Comparison of ENCODE assay signal across 17 cellular contexts in the genomic region with DNA sequence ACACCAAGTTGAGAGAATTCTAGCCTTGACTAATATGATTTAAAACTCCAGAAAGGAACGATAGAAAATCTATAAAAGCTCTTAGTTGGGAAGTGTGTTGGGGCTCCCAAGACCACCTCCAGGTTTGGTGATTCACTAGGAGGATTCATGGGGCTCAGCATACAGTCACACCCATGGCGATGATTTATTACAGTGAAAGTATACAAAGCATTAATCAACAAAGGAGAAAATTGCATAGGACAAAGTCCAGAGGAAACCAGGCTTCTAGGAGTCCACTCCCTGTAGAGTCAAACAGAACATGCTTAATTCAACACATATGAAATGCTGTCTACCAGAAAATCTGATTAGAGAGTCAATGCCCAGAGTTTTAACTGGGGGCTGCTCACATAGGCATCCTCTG. TPM values are rescaled to one million over a fixed set of nuclear protein-coding genes. Genes with fewer than 3 reads are reported as not detected.
A peak's percentile ranks its signal among the peaks of the same experiment; 100 is the strongest.
DNase-seq lines count a peak whose midpoint lies in the region.
"Had no signal": no experiment of that assay in that cellular context is flagged by ENCODE, and none has a peak within 500 bp of the region (broad histone marks: within the 10 kb centered on the region; RNA-seq: fewer than 3 reads in every experiment).

No MANE protein-coding gene starts in this region.

- DNase-seq in LoVo (ENCODE audit: low spot score): peak; percentile 6
- DNase-seq in NCI-H69 (lab: John Stamatoyannopoulos, UW): peak; percentile 76
- DNase-seq in A172 (ENCODE audit: low spot score): no peak
- no peak for DNase-seq in effector CD4-positive, alpha-beta T cell
- DNase-seq in stimulated activated naive CD4-positive, alpha-beta T cell (lab: John Stamatoyannopoulos, UW): no peak
- no peak for DNase-seq in NCI-H1048 (lab: John Stamatoyannopoulos, UW)
- DNase-seq: CD8-positive, alpha-beta T cell; DND-41; Kasumi-1; NCI-H1105; NCI-H1694 treated with DMSO at 0.1 percent for 48 hours; NCI-H510A; OCI-M1; Right ventricle myocardium superior had no signal

- H3K27me3 ChIP-seq in duodenal mucosa (ENCODE audit: control insufficient read depth in 1 of 2, insufficient read depth in 2 of 2, low read length in 2 of 2) (no peaks in the 10 kb centered on the region), rectal smooth muscle tissue (ENCODE audit: control insufficient read depth, insufficient read depth, low read length) (no peaks in the 10 kb centered on the region)
- H3K27me3 ChIP-seq: BLaER1 treated with 17β-estradiol and CSF1 and Interleukin-3, amounts not matched to agents 10 nM and 100 nM had no signal

- H3K4me1 ChIP-seq in duodenal mucosa (ENCODE audit: control insufficient read depth in 1 of 2, insufficient read depth in 2 of 2, low read length in 2 of 2) (peaks cover 22 to 24% of the 10 kb centered on the region in 2 donors), rectal smooth muscle tissue (ENCODE audit: control insufficient read depth, insufficient read depth, low read length) (no peaks in the 10 kb centered on the region)

- H3K9me3 ChIP-seq in duodenal mucosa (ENCODE audit: control insufficient read depth in 1 of 2, low read length in 2 of 2): no peaks in the 10 kb centered on the region
- H3K9me3 ChIP-seq: BLaER1 treated with 17β-estradiol and CSF1 and Interleukin-3, amounts not matched to agents 10 nM and 100 nM had no signal

- H3K4me3 ChIP-seq in duodenal mucosa (ENCODE audit: low read depth in 1 of 2, low read length in 2 of 2) (peak overlapping the region; percentile 37), rectal smooth muscle tissue (ENCODE audit: low read length) (peak overlapping the region; percentile 10)
- H3K4me3 ChIP-seq: BLaER1 treated with 17β-estradiol and CSF1 and Interleukin-3, amounts not matched to agents 10 nM and 100 nM had no signal

- H3K27ac ChIP-seq in duodenal mucosa (ENCODE audit: low read depth, low read length): peak overlapping the region; percentile 60
- no peak overlapping the region for H3K27ac ChIP-seq in rectal smooth muscle tissue (ENCODE audit: low read depth, low read length)
- H3K27ac ChIP-seq: BLaER1 treated with 17β-estradiol and CSF1 and Interleukin-3, amounts not matched to agents 10 nM and 100 nM had no signal

- H3K36me3 ChIP-seq in duodenal mucosa (ENCODE audit: control insufficient read depth in 1 of 2, insufficient read depth in 2 of 2, low read length in 2 of 2): peaks cover 2 to 17% of the 10 kb centered on the region in 2 donors
- no peaks in the 10 kb centered on the region for H3K36me3 ChIP-seq in rectal smooth muscle tissue (ENCODE audit: control insufficient read depth, insufficient read depth, low read length)

- H3K9ac ChIP-seq in duodenal mucosa (ENCODE audit: low read depth in 1 of 2, low read length in 2 of 2): peak overlapping the region; percentile 4 to 8
- H3K9ac ChIP-seq in rectal smooth muscle tissue (ENCODE audit: low read length): no peak overlapping the region
- H3K9ac ChIP-seq: BLaER1 treated with 17β-estradiol and CSF1 and Interleukin-3, amounts not matched to agents 10 nM and 100 nM had no signal

RNA-seq across cellular contexts. Expression of gene CDCA8, which starts 4.8 kb away (rescaled TPM):
- total RNA-seq in A172 (2014; rRNA removed; shearing (Covaris generic)): 16.0 and 22.5 TPM in 2 replicates

Comparison
In these comparisons a context has a peak if more than half of its experiments do, and no peak if none do; other contexts are left out.
1. DNase-seq: peak in LoVo (single experiment) and NCI-H69 (single experiment); none in A172 (single experiment), effector CD4-positive, alpha-beta T cell (single experiment), stimulated activated naive CD4-positive, alpha-beta T cell (0 of 6) and NCI-H1048 (single experiment).